ENCODE assay signal across 10 cellular contexts in the genomic region with DNA sequence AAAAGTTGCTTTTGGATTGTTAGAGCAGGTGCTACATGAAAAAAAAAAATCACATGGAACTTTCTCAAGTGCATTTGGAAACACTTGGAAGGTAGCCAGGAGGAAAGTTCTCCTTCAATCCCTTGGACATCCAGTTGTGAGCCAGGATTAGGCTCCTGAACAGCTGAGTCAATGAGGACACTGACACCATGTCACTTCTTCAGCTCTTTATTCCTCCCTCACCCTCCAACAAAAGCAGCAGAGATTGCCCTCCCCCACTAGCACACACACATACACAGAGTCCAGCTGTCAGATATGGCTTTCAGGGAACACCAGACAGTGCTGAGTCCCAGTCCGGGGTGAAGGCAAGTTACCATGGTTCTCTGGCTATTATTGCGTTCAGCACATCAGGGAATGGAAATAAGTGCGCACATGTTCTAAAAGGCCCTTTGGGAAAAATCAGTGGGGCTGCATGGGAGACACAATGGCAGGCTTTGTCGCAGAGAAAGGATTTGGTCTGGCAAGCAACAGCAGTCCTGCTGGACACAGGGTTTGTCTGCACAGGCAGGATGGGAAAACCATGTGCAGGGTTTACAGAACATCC.
DNase-seq lines count a peak whose midpoint lies in the region; ATAC-seq and TF ChIP-seq lines count a peak whose summit lies in the region.
"Had no signal": no experiment of that assay in that cellular context is flagged by ENCODE, and none has a peak within 500 bp of the region (broad histone marks: within the 10 kb centered on the region; RNA-seq: fewer than 3 reads in every experiment).

No MANE protein-coding gene starts in this region.

- no peak for TF ChIP-seq POLR2A in ovary (IDR thresholded peaks at IDR 0.05)

- 17 to 58% (median 52%) methylated on average over 4 of the region's 4 CpGs for WGBS in ovary, 3 donors

- TF ChIP-seq EP300 in ovary (IDR thresholded peaks at IDR 0.05) = no peak

- no peaks in the 10 kb centered on the region for H3K27me3 ChIP-seq in ovary
- H3K27me3 ChIP-seq: esophagus muscularis mucosa had no signal

- H3K9me3 ChIP-seq in ovary = no peaks in the 10 kb centered on the region
- H3K9me3 ChIP-seq: esophagus muscularis mucosa, HAP-1 had no signal

- TF ChIP-seq CTCF in ovary (IDR thresholded peaks at IDR 0.05) = no peak

- peak; percentile 11 for DNase-seq in EH (ENCODE audit: low read depth)
- peak; percentile 79 to 84 for DNase-seq in SHP77 (lab: John Stamatoyannopoulos, UW)
- peak; percentile 95 for DNase-seq in foreskin melanocyte
- peak in 3 of 5 donors; percentile 8 to 22 (median 12) for DNase-seq in ovary
- no peak for DNase-seq in germinal center (ENCODE audit: low spot score)

- ATAC-seq in GM21360 (IDR thresholded peaks at IDR 0.05; ENCODE audit: unreplicated experiment) (no peak), GM21515 (IDR thresholded peaks at IDR 0.05; ENCODE audit: unreplicated experiment) (no peak), esophagus mucosa (no peak)

- no peak overlapping the region for H3K27ac ChIP-seq in ovary

- no peaks in the 10 kb centered on the region for H3K4me1 ChIP-seq in ovary (ENCODE audit: insufficient read depth)
- H3K4me1 ChIP-seq: HAP-1 had no signal

- intact Hi-C loops in ovary (cut with DNase I) = no loop called here

- no peak overlapping the region for H3K4me3 ChIP-seq in ovary
- H3K4me3 ChIP-seq: esophagus muscularis mucosa, HAP-1 had no signal

- no peaks in the 10 kb centered on the region for H3K36me3 ChIP-seq in ovary
- H3K36me3 ChIP-seq: esophagus muscularis mucosa, HAP-1 had no signal
